ENCODE assay signal across 9 cellular contexts in the genomic region with DNA sequence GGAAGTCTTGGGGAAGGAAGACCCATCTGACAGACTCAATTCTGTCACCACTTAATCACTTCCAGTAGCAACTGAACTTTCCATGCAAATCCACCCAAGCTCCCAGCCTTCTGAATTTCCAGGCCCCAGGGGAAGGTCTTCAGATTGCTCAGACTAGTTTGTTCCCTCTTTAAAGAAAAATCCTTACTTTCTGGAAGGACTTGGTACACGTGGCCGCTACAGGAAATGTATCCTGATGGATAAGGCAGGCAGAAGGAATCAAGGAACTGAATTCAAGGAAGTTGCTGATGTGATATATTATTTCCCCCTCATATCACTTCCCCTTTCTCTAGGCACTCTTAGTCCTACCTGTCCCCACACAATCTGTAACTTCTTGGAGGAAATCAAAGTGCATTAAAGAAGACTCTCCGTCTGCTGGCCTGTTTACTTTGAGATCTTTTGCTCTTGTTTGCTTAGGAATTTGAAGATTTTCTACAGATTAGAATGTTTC. TPM values are rescaled to one million over a fixed set of nuclear protein-coding genes. Genes with fewer than 3 reads are reported as not detected.
DNase-seq lines count a peak whose midpoint lies in the region; ATAC-seq and TF ChIP-seq lines count a peak whose summit lies in the region.
"Had no signal": no experiment of that assay in that cellular context is flagged by ENCODE, and none has a peak within 500 bp of the region (broad histone marks: within the 10 kb centered on the region; RNA-seq: fewer than 3 reads in every experiment).

No MANE protein-coding gene starts in this region.

- TF ChIP-seq CTCF in suprapubic skin (IDR thresholded peaks at IDR 0.05), result no peak
- TF ChIP-seq CTCF in MM.1S (IDR thresholded peaks at IDR 0.05; ENCODE audit: low read length), result no peak

- DNase-seq in NCI-H526 (lab: John Stamatoyannopoulos, UW) (peak; percentile 22 to 43), NCI-H526 treated with DMSO at 0.1 percent for 48 hours (lab: John Stamatoyannopoulos, UW) (no peak), suprapubic skin (ENCODE audit: low spot score in 2 of 2) (no peak), MM.1S (no peak)
- DNase-seq in activated naive CD8-positive, alpha-beta T cell treated with anti-CD3 and anti-CD28 coated beads, Interleukin-2, amount 10 ng/mL, durations not matched to agents 7 days and 5 days, result no peak

- 0 out of 2 replicates have a peak, but pooled peaks cover 2% of the 10 kb centered on the region for H3F3A ChIP-seq in MM.1S (ENCODE audit: insufficient read depth, low read length)

- TF ChIP-seq EP300 in suprapubic skin (IDR thresholded peaks at IDR 0.05), result no peak

- ATAC-seq in activated naive CD8-positive, alpha-beta T cell treated with anti-CD3 and anti-CD28 coated beads, Interleukin-2, amount 10 ng/mL, durations not matched to agents 7 days and 5 days (ENCODE audit: low read depth), result no peak
- ATAC-seq in GM19397 (IDR thresholded peaks at IDR 0.05; ENCODE audit: unreplicated experiment) (no peak), HG03280 (IDR thresholded peaks at IDR 0.05; ENCODE audit: unreplicated experiment) (no peak)

- no peaks in the 10 kb centered on the region for H3K9me2 ChIP-seq in MM.1S (replicated peaks; ENCODE audit: insufficient read depth, low read length)

- no peaks in the 10 kb centered on the region for H4K20me1 ChIP-seq in MM.1S (ENCODE audit: insufficient read depth, low read length)

- POLR2A ChIA-PET in activated naive CD8-positive, alpha-beta T cell treated with anti-CD3 and anti-CD28 coated beads, Interleukin-2, amount 10 ng/mL, durations not matched to agents 7 days and 5 days (lab: Charles Lee), result no interaction called here

- no peak overlapping the region for H3K4me2 ChIP-seq in MM.1S (ENCODE audit: low read depth, low read length)

- H3K27ac Mint-ChIP-seq in activated naive CD8-positive, alpha-beta T cell treated with anti-CD3 and anti-CD28 coated beads, Interleukin-2, amount 10 ng/mL, durations not matched to agents 7 days and 5 days, result peak overlapping the region; percentile 12

- no peak for TF ChIP-seq POLR2A in suprapubic skin (IDR thresholded peaks at IDR 0.05)

- no peak overlapping the region for H3K27ac ChIP-seq in iPS-18a (ENCODE audit: low read length)
- H3K27ac ChIP-seq in suprapubic skin, result peak overlapping the region; percentile 54
- no peak overlapping the region for H3K27ac ChIP-seq in MM.1S (ENCODE audit: low read length)
- H3K27ac ChIP-seq: SJSA1 had no signal

- H3K79me2 ChIP-seq in MM.1S (ENCODE audit: low read length), result peaks cover 12% of the 10 kb centered on the region

- H3K4me1 ChIP-seq in iPS-18a (ENCODE audit: control insufficient read depth, low read depth, low read length) (peaks cover 22% of the 10 kb centered on the region), suprapubic skin (peaks cover 56% of the 10 kb centered on the region), MM.1S (ENCODE audit: low read length) (peaks cover 7% of the 10 kb centered on the region)

- H3K36me3 ChIP-seq in iPS-18a (ENCODE audit: control insufficient read depth, low read depth, low read length), result peaks cover 29% of the 10 kb centered on the region
- peaks cover 40% of the 10 kb centered on the region for H3K36me3 ChIP-seq in suprapubic skin
- H3K36me3 ChIP-seq in MM.1S (replicated peaks; ENCODE audit: insufficient read depth, low read length), result peaks cover 6% of the 10 kb centered on the region

- peaks cover 26% of the 10 kb centered on the region for H3K36me3 Mint-ChIP-seq in activated naive CD8-positive, alpha-beta T cell treated with anti-CD3 and anti-CD28 coated beads, Interleukin-2, amount 10 ng/mL, durations not matched to agents 7 days and 5 days

- H3K9ac ChIP-seq in iPS-18a (ENCODE audit: low read length) (no peak overlapping the region), MM.1S (ENCODE audit: low read length) (no peak overlapping the region)

- no peaks in the 10 kb centered on the region for H3K9me3 Mint-ChIP-seq in activated naive CD8-positive, alpha-beta T cell treated with anti-CD3 and anti-CD28 coated beads, Interleukin-2, amount 10 ng/mL, durations not matched to agents 7 days and 5 days

- no peak overlapping the region for H3K4me3 Mint-ChIP-seq in activated naive CD8-positive, alpha-beta T cell treated with anti-CD3 and anti-CD28 coated beads, Interleukin-2, amount 10 ng/mL, durations not matched to agents 7 days and 5 days

- H2AFZ ChIP-seq in MM.1S (ENCODE audit: low read length), result no peak overlapping the region

- H3K9me3 ChIP-seq in iPS-18a (ENCODE audit: control insufficient read depth, low read depth, low read length), result no peaks in the 10 kb centered on the region
- H3K9me3 ChIP-seq in suprapubic skin, result no peaks in the 10 kb centered on the region
- H3K9me3 ChIP-seq in MM.1S (replicated peaks; ENCODE audit: insufficient read depth, low read length), result no peaks in the 10 kb centered on the region
- H3K9me3 ChIP-seq: SJSA1 had no signal

- H3K4me1 Mint-ChIP-seq in activated naive CD8-positive, alpha-beta T cell treated with anti-CD3 and anti-CD28 coated beads, Interleukin-2, amount 10 ng/mL, durations not matched to agents 7 days and 5 days, result peaks cover 42% of the 10 kb centered on the region

- WGBS in suprapubic skin, result 21% methylated on average over 3 of the region's 3 CpGs

- no peaks in the 10 kb centered on the region for H3K27me3 Mint-ChIP-seq in activated naive CD8-positive, alpha-beta T cell treated with anti-CD3 and anti-CD28 coated beads, Interleukin-2, amount 10 ng/mL, durations not matched to agents 7 days and 5 days

- H3K4me3 ChIP-seq in iPS-18a (ENCODE audit: low read length) (peak overlapping the region; percentile 24), suprapubic skin (no peak overlapping the region), MM.1S (ENCODE audit: low read length) (no peak overlapping the region)
- H3K4me3 ChIP-seq: SJSA1 had no signal

- H3K27me3 ChIP-seq in iPS-18a (ENCODE audit: control insufficient read depth, insufficient read depth, low read length), result no peaks in the 10 kb centered on the region
- no peaks in the 10 kb centered on the region for H3K27me3 ChIP-seq in suprapubic skin
- H3K27me3 ChIP-seq in MM.1S (replicated peaks; ENCODE audit: insufficient read depth, low read length), result no peaks in the 10 kb centered on the region
- H3K27me3 ChIP-seq: SJSA1 had no signal

RNA-seq across cellular contexts. Expression of gene NFKBIA, which starts 6.4 kb away (rescaled TPM):
- total RNA-seq in activated naive CD8-positive, alpha-beta T cell treated with anti-CD3 and anti-CD28 coated beads, Interleukin-2, amount 10 ng/mL, durations not matched to agents 7 days and 5 days, result 10 to 100 TPM; 85.5 to 88.1 TPM
- total RNA-seq in suprapubic skin, result 100 to 1,000 TPM; 510 to 768 (median 735) TPM

Comparison
In these comparisons a context has a peak if more than half of its experiments do, and no peak if none do; other contexts are left out.
1. DNase-seq: peak in NCI-H526 (2 of 2); none in NCI-H526 treated with DMSO at 0.1 percent for 48 hours (single experiment), activated naive CD8-positive, alpha-beta T cell treated with anti-CD3 and anti-CD28 coated beads, Interleukin-2, amount 10 ng/mL, durations not matched to agents 7 days and 5 days (single experiment), suprapubic skin (0 of 2) and MM.1S (single experiment).
2. RNA of gene NFKBIA, which starts 6.4 kb away (total RNA-seq): 510 to 768 TPM in suprapubic skin; 85.5 to 88.1 TPM in activated naive CD8-positive, alpha-beta T cell treated with anti-CD3 and anti-CD28 coated beads, Interleukin-2, amount 10 ng/mL, durations not matched to agents 7 days and 5 days; every median in the first group is over 4 times any median in the second.